In the genomic region with DNA sequence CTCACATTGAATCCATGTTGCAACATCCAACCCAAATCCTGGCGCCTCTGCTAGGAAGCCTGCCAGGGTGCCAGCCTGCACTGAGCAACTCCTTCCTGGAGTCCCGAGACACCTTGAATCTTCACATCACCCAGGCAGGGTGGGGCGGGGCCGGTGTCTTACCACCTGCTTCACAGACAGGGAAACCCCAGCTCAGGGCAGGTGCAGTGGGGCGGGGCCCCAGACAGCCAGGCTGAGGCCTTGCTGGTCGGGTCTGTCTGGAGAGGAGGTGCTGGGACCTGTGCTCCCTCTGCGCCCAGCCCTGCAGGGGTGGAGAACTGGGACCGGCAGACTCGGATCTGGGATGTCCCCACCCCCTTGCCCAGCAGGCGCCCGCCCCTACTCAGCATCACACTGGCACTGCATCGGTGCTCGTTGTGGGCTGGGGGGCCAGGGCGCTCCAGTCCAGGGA, we compare ENCODE assay signal across 1 cellular context.
TF ChIP-seq lines count a peak whose summit lies in the region.

No MANE protein-coding gene starts in this region.

TF ChIP-seq in HepG2, 621 proteins besides CTCF, POLR2A, EP300 and RAD21:
- TF ChIP-seq ZSCAN12 (CRISPR knock-in tag; IDR thresholded peaks at IDR 0.05), result no peak
- TF ChIP-seq ARNT2 (CRISPR knock-in tag; IDR thresholded peaks at IDR 0.05; ENCODE audit: low read depth), result no peak
- TF ChIP-seq ZC3H4 (CRISPR knock-in tag; IDR thresholded peaks at IDR 0.05; ENCODE audit: borderline replicate concordance), result no peak
- 0 out of 2 replicates have a peak, but pooled peaks have one; percentile 31 for TF ChIP-seq DNMT1 (CRISPR knock-in tag; IDR thresholded peaks at IDR 0.05)
- TF ChIP-seq CEBPB (IDR thresholded peaks at IDR 0.05; ENCODE audit: borderline replicate concordance, low read depth, low read length), result peak; percentile 16; the same call in 1 of the 2 replicates
